In the genomic region with DNA sequence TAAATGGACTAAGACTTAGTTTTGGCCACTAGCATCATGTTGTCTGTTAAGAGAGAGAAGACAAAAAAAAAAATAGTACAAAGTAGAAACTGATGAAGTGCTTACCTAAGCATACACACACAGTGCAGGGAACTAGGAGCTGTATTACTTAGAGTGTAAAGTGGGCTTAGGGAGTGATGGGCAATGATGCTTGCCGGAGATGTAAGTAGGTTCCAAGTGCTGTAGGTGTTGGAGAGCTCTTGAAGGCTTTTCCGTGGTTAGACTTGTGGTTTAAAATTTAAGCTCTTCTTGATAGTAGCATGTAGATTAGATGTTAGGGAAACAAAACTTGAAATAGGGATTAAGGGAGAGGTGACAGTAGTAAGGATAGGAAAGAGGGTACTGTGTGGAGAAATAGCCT, we compare ENCODE assay signal across 1 cellular context.
TF ChIP-seq lines count a peak whose summit lies in the region.

No MANE protein-coding gene starts in this region.

TF ChIP-seq in HepG2, 621 proteins besides CTCF, POLR2A, EP300 and RAD21 (continued from another document):
- TF ChIP-seq, protein P1, sequence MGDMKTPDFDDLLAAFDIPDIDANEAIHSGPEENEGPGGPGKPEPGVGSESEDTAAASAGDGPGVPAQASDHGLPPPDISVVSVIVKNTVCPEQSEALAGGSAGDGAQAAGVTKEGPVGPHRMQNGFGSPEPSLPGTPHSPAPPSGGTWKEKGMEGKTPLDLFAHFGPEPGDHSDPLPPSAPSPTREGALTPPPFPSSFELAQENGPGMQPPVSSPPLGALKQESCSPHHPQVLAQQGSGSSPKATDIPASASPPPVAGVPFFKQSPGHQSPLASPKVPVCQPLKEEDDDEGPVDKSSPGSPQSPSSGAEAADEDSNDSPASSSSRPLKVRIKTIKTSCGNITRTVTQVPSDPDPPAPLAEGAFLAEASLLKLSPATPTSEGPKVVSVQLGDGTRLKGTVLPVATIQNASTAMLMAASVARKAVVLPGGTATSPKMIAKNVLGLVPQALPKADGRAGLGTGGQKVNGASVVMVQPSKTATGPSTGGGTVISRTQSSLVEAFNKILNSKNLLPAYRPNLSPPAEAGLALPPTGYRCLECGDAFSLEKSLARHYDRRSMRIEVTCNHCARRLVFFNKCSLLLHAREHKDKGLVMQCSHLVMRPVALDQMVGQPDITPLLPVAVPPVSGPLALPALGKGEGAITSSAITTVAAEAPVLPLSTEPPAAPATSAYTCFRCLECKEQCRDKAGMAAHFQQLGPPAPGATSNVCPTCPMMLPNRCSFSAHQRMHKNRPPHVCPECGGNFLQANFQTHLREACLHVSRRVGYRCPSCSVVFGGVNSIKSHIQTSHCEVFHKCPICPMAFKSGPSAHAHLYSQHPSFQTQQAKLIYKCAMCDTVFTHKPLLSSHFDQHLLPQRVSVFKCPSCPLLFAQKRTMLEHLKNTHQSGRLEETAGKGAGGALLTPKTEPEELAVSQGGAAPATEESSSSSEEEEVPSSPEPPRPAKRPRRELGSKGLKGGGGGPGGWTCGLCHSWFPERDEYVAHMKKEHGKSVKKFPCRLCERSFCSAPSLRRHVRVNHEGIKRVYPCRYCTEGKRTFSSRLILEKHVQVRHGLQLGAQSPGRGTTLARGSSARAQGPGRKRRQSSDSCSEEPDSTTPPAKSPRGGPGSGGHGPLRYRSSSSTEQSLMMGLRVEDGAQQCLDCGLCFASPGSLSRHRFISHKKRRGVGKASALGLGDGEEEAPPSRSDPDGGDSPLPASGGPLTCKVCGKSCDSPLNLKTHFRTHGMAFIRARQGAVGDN (CRISPR knock-in tag; IDR thresholded peaks at IDR 0.05): no peak
- TF ChIP-seq SAP130 (CRISPR knock-in tag; IDR thresholded peaks at IDR 0.05; ENCODE audit: low read depth) (peak; percentile 37), ZBTB3 (CRISPR knock-in tag; IDR thresholded peaks at IDR 0.05; ENCODE audit: borderline replicate concordance, low read depth) (0 out of 2 replicates have a peak, but pooled peaks have one; percentile 57)
- TF ChIP-seq, protein P2, sequence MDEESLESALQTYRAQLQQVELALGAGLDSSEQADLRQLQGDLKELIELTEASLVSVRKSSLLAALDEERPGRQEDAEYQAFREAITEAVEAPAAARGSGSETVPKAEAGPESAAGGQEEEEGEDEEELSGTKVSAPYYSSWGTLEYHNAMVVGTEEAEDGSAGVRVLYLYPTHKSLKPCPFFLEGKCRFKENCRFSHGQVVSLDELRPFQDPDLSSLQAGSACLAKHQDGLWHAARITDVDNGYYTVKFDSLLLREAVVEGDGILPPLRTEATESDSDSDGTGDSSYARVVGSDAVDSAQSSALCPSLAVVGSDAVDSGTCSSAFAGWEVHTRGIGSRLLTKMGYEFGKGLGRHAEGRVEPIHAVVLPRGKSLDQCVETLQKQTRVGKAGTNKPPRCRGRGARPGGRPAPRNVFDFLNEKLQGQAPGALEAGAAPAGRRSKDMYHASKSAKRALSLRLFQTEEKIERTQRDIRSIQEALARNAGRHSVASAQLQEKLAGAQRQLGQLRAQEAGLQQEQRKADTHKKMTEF (CRISPR knock-in tag; IDR thresholded peaks at IDR 0.05): no peak
